Comparison of ENCODE assay signal across 1 cellular context in genomic region chr16:24685539-24686432, GRCh38.
A peak's percentile ranks its signal among the peaks of the same experiment; 100 is the strongest.
TF ChIP-seq lines count a peak whose summit lies in the region.

No MANE protein-coding gene starts in this region.

TF ChIP-seq in HepG2, 621 proteins besides CTCF, POLR2A, EP300 and RAD21 (continued from another document and continues in another):
- no peak for TF ChIP-seq ZHX2 (IDR thresholded peaks at IDR 0.05; ENCODE audit: low read depth)
- TF ChIP-seq ZHX2 (CRISPR knock-in tag; IDR thresholded peaks at IDR 0.05; ENCODE audit: borderline replicate concordance): no peak
- no peak for TF ChIP-seq ZIK1 (CRISPR knock-in tag; IDR thresholded peaks at IDR 0.05; ENCODE audit: borderline replicate concordance, low read depth)
- no peak for TF ChIP-seq ZNF225 (CRISPR knock-in tag; IDR thresholded peaks at IDR 0.05)
- peak; percentile 49 for TF ChIP-seq ZNF687 (CRISPR knock-in tag; IDR thresholded peaks at IDR 0.05)
- TF ChIP-seq AGO1 (IDR thresholded peaks at IDR 0.05; ENCODE audit: low read depth, low read length, poor library complexity, severe bottlenecking): no peak
- TF ChIP-seq, protein P1, sequence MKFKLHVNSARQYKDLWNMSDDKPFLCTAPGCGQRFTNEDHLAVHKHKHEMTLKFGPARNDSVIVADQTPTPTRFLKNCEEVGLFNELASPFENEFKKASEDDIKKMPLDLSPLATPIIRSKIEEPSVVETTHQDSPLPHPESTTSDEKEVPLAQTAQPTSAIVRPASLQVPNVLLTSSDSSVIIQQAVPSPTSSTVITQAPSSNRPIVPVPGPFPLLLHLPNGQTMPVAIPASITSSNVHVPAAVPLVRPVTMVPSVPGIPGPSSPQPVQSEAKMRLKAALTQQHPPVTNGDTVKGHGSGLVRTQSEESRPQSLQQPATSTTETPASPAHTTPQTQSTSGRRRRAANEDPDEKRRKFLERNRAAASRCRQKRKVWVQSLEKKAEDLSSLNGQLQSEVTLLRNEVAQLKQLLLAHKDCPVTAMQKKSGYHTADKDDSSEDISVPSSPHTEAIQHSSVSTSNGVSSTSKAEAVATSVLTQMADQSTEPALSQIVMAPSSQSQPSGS (CRISPR knock-in tag; IDR thresholded peaks at IDR 0.05): 0 out of 2 replicates have a peak, but pooled peaks have one; percentile 33
- TF ChIP-seq ONECUT2 (CRISPR knock-in tag; IDR thresholded peaks at IDR 0.05): no peak
- no peak for TF ChIP-seq ZMAT3 (CRISPR knock-in tag; conservative IDR thresholded peaks at IDR 0.05)
- TF ChIP-seq, protein P2, sequence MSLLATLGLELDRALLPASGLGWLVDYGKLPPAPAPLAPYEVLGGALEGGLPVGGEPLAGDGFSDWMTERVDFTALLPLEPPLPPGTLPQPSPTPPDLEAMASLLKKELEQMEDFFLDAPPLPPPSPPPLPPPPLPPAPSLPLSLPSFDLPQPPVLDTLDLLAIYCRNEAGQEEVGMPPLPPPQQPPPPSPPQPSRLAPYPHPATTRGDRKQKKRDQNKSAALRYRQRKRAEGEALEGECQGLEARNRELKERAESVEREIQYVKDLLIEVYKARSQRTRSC (CRISPR knock-in tag; IDR thresholded peaks at IDR 0.05; ENCODE audit: low read depth): no peak
- no peak for TF ChIP-seq PAF1 (CRISPR knock-in tag; IDR thresholded peaks at IDR 0.05)
- TF ChIP-seq, protein P3, sequence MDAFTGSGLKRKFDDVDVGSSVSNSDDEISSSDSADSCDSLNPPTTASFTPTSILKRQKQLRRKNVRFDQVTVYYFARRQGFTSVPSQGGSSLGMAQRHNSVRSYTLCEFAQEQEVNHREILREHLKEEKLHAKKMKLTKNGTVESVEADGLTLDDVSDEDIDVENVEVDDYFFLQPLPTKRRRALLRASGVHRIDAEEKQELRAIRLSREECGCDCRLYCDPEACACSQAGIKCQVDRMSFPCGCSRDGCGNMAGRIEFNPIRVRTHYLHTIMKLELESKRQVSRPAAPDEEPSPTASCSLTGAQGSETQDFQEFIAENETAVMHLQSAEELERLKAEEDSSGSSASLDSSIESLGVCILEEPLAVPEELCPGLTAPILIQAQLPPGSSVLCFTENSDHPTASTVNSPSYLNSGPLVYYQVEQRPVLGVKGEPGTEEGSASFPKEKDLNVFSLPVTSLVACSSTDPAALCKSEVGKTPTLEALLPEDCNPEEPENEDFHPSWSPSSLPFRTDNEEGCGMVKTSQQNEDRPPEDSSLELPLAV (CRISPR knock-in tag; conservative IDR thresholded peaks at IDR 0.05; ENCODE audit: low read depth): no peak
- TF ChIP-seq CEBPB (IDR thresholded peaks at IDR 0.05; ENCODE audit: borderline replicate concordance, low read depth, low read length): no peak
- TF ChIP-seq NFIB (CRISPR knock-in tag; IDR thresholded peaks at IDR 0.05; ENCODE audit: borderline replicate concordance): no peak
- no peak for TF ChIP-seq KDM5B (CRISPR knock-in tag; IDR thresholded peaks at IDR 0.05; ENCODE audit: borderline replicate concordance)
- peak; percentile 47 for TF ChIP-seq TBX2 (CRISPR knock-in tag; IDR thresholded peaks at IDR 0.05; ENCODE audit: borderline replicate concordance)
- peak; percentile 32; the same call in 1 of the 2 replicates for TF ChIP-seq HDAC2 (CRISPR knock-in tag; IDR thresholded peaks at IDR 0.05)
- no peak for TF ChIP-seq ZFP36 (IDR thresholded peaks at IDR 0.05; ENCODE audit: borderline replicate concordance, low read depth, low read length, partially characterized antibody)
- no peak for TF ChIP-seq NR3C1 (CRISPR knock-in tag; IDR thresholded peaks at IDR 0.05)
- no peak for TF ChIP-seq ZHX1 (CRISPR knock-in tag; IDR thresholded peaks at IDR 0.05; ENCODE audit: low read depth)
- TF ChIP-seq GLI4 (CRISPR knock-in tag; IDR thresholded peaks at IDR 0.05; ENCODE audit: borderline replicate concordance): no peak
- TF ChIP-seq, protein P4, sequence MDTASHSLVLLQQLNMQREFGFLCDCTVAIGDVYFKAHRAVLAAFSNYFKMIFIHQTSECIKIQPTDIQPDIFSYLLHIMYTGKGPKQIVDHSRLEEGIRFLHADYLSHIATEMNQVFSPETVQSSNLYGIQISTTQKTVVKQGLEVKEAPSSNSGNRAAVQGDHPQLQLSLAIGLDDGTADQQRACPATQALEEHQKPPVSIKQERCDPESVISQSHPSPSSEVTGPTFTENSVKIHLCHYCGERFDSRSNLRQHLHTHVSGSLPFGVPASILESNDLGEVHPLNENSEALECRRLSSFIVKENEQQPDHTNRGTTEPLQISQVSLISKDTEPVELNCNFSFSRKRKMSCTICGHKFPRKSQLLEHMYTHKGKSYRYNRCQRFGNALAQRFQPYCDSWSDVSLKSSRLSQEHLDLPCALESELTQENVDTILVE (CRISPR knock-in tag; IDR thresholded peaks at IDR 0.05): no peak
- TF ChIP-seq ZNF776 (CRISPR knock-in tag; IDR thresholded peaks at IDR 0.05): no peak
- no peak for TF ChIP-seq MNT (IDR thresholded peaks at IDR 0.05)
- TF ChIP-seq HOXD1 (CRISPR knock-in tag; IDR thresholded peaks at IDR 0.05): no peak
- TF ChIP-seq, protein P5, sequence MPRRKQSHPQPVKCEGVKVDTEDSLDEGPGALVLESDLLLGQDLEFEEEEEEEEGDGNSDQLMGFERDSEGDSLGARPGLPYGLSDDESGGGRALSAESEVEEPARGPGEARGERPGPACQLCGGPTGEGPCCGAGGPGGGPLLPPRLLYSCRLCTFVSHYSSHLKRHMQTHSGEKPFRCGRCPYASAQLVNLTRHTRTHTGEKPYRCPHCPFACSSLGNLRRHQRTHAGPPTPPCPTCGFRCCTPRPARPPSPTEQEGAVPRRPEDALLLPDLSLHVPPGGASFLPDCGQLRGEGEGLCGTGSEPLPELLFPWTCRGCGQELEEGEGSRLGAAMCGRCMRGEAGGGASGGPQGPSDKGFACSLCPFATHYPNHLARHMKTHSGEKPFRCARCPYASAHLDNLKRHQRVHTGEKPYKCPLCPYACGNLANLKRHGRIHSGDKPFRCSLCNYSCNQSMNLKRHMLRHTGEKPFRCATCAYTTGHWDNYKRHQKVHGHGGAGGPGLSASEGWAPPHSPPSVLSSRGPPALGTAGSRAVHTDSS (CRISPR knock-in tag; conservative IDR thresholded peaks at IDR 0.05): no peak
- no peak for TF ChIP-seq ZNF253 (CRISPR knock-in tag; IDR thresholded peaks at IDR 0.05; ENCODE audit: borderline replicate concordance)
- TF ChIP-seq NR2F6 (IDR thresholded peaks at IDR 0.05): no peak
- TF ChIP-seq NR2F6 (CRISPR knock-in tag; IDR thresholded peaks at IDR 0.05): no peak
